ENCODE assay signal across 8 cellular contexts in genomic region chr2:12931211-12931844, GRCh38.
DNase-seq lines count a peak whose midpoint lies in the region; ATAC-seq, FAIRE-seq and TF ChIP-seq lines count a peak whose summit lies in the region.

No MANE protein-coding gene starts in this region.

- CTCF ChIA-PET in A549 (lab: Yijun Ruan, JAX) = interaction anchor here (0.6 to 3.0 kb wide), 18 partner anchors 9 to 1107 kb away, joined by 3 to 21 read pairs (median 3); no protein-coding TSS in a partner anchor

- ATAC-seq in A549 (peak; percentile 47 to 83; a peak in 3 of 6 replicates), foreskin keratinocyte (peak; percentile 49), HG03460 (IDR thresholded peaks at IDR 0.05; ENCODE audit: unreplicated experiment) (no peak)

- H3K4me3 ChIP-seq in A549 = no peak overlapping the region
- no peak overlapping the region for H3K4me3 ChIP-seq in GM12865 (ENCODE audit: low read depth, low read length)

- H3K4me2 ChIP-seq in A549 = no peak overlapping the region

- TF ChIP-seq POLR2A in A549 (IDR thresholded peaks at IDR 0.05; ENCODE audit: low read length) = no peak

- DNase-seq in A549 (ENCODE audit: low read depth in 1 of 2, low spot score in 1 of 2) = peak; percentile 4 to 19
- DNase-seq in GM12865 (ENCODE audit: low read depth) = peak; percentile 10
- peak; percentile 55 to 60 for DNase-seq in Kasumi-1 (lab: John Stamatoyannopoulos, UW)
- peak; percentile 71 for DNase-seq in SW480 (ENCODE audit: low spot score)
- peak in 1 of 2 donors; percentile 33 for DNase-seq in foreskin keratinocyte
- peak; percentile 65 for DNase-seq in pons (ENCODE audit: low spot score)
- no peak for DNase-seq in NCI-H1436 (lab: John Stamatoyannopoulos, UW)

- H3K27me3 ChIP-seq in foreskin keratinocyte = no peaks in the 10 kb centered on the region

- H3K4me1 ChIP-seq in A549 (no peaks in the 10 kb centered on the region), foreskin keratinocyte (peaks cover 19% of the 10 kb centered on the region)

- WGBS in A549 (ENCODE audit: missing lambda C conversion rate) = 3% methylated on average over 4 of the region's 4 CpGs

- TF ChIP-seq RAD21 in A549 (conservative IDR thresholded peaks at IDR 0.05 in 1 of 2, IDR thresholded peaks at IDR 0.05 in 1 of 2) = peak; percentile 46 to 51

- FAIRE-seq in A549 (lab: Jason Lieb, UNC) = no peak

- H3K27ac ChIP-seq in A549 (no peak overlapping the region), foreskin keratinocyte (no peak overlapping the region)

- no peaks in the 10 kb centered on the region for H3K9me3 ChIP-seq in A549

- POLR2A ChIA-PET in A549 (lab: Yijun Ruan, JAX) = no interaction called here

- TF ChIP-seq EP300 in A549 (IDR thresholded peaks at IDR 0.05) = no peak

- TF ChIP-seq CTCF in A549 (IDR thresholded peaks at IDR 0.05) (peak; percentile 43), GM12865 (IDR thresholded peaks at IDR 0.05; ENCODE audit: insufficient read depth, low read depth, low read length, missing control alignments) (peak; percentile 73), foreskin keratinocyte (conservative IDR thresholded peaks at IDR 0.05) (peak; percentile 88)

TF ChIP-seq in A549, 52 proteins besides CTCF, POLR2A, EP300 and RAD21:
- TF ChIP-seq SMC3 (IDR thresholded peaks at IDR 0.05) (peak; percentile 45), NR3C1 (IDR thresholded peaks at IDR 0.05) (no peak), CBX8 (IDR thresholded peaks at IDR 0.05) (no peak)
